Comparison of ENCODE assay signal across 9 cellular contexts in genomic region chrX:118627084-118627758, GRCh38.
A peak's percentile ranks its signal among the peaks of the same experiment; 100 is the strongest.
DNase-seq lines count a peak whose midpoint lies in the region; ATAC-seq and TF ChIP-seq lines count a peak whose summit lies in the region.
"Had no signal": no experiment of that assay in that cellular context is flagged by ENCODE, and none has a peak within 500 bp of the region (broad histone marks: within the 10 kb centered on the region; RNA-seq: fewer than 3 reads in every experiment).

No MANE protein-coding gene starts in this region.

- H3K4me3 ChIP-seq in mucosa of descending colon, result no peak overlapping the region

- peak; percentile 33 for ATAC-seq in mucosa of descending colon
- no peak for ATAC-seq in HG03175 (IDR thresholded peaks at IDR 0.05; ENCODE audit: unreplicated experiment)
- ATAC-seq: stimulated activated naive CD8-positive, alpha-beta T cell treated with anti-CD3 and anti-CD28 coated beads, Interleukin-15, amount 100 ng/mL, for 72 hours had no signal

- H3K27ac ChIP-seq in VCaP, result no peak overlapping the region

- no peaks in the 10 kb centered on the region for H3K9me3 ChIP-seq in mucosa of descending colon

- intact Hi-C loops in mucosa of descending colon (cut with DNase I, micrococcal nuclease), result no loop called here

- TF ChIP-seq CTCF in VCaP (conservative IDR thresholded peaks at IDR 0.05), result peak; percentile 59
- no peak for TF ChIP-seq CTCF in mucosa of descending colon (IDR thresholded peaks at IDR 0.05)

- TF ChIP-seq RAD21 in Ishikawa (IDR thresholded peaks at IDR 0.05; ENCODE audit: low read depth), result peak; percentile 52

- no peaks in the 10 kb centered on the region for H3K36me3 ChIP-seq in mucosa of descending colon (ENCODE audit: low read depth)

- no peaks in the 10 kb centered on the region for H3K4me1 ChIP-seq in mucosa of descending colon (ENCODE audit: low read depth)

- TF ChIP-seq EP300 in Ishikawa (IDR thresholded peaks at IDR 0.05; ENCODE audit: borderline replicate concordance), result no peak

- DNase-seq in NCI-H1105 treated with DMSO at 0.1 percent for 48 hours (lab: John Stamatoyannopoulos, UW) (peak; percentile 49), NCI-H1105 (lab: John Stamatoyannopoulos, UW) (no peak), mucosa of descending colon (no peak), anterior cingulate cortex (lab: John Stamatoyannopoulos, UW) (no peak), HuH-7.5 (ENCODE audit: low spot score) (no peak)
- DNase-seq: stimulated activated naive CD8-positive, alpha-beta T cell treated with anti-CD3 and anti-CD28 coated beads, Interleukin-15, amount 100 ng/mL, for 72 hours had no signal

TF ChIP-seq in Ishikawa, 13 proteins besides CTCF, POLR2A, EP300 and RAD21:
- TF ChIP-seq USF1 (IDR thresholded peaks at IDR 0.05), result no peak
- TF ChIP-seq MAX (IDR thresholded peaks at IDR 0.05), result no peak
- no peak for TF ChIP-seq YY1 (IDR thresholded peaks at IDR 0.05; ENCODE audit: low read depth)
- no peak for TF ChIP-seq CEBPB (IDR thresholded peaks at IDR 0.05)
- no peak for TF ChIP-seq CREB1 (IDR thresholded peaks at IDR 0.05; ENCODE audit: low read depth)
- no peak for TF ChIP-seq ZBTB7A (IDR thresholded peaks at IDR 0.05; ENCODE audit: low read depth)
- TF ChIP-seq FOXM1 (IDR thresholded peaks at IDR 0.05; ENCODE audit: borderline replicate concordance, low read depth), result no peak
